ENCODE assay signal across 1 cellular context in genomic region chr2:187442778-187443177, GRCh38.
TF ChIP-seq lines count a peak whose summit lies in the region.

No MANE protein-coding gene starts in this region.

TF ChIP-seq in endothelial cell of umbilical vein, 7 proteins besides CTCF, POLR2A, EP300 and RAD21:
- TF ChIP-seq JUN (IDR thresholded peaks at IDR 0.05; ENCODE audit: borderline replicate concordance, insufficient read depth, insufficient read length, low read depth): no peak
- no peak for TF ChIP-seq EZH2 (IDR thresholded peaks at IDR 0.05; ENCODE audit: borderline replicate concordance, low read depth, low read length, severe bottlenecking)
- TF ChIP-seq POLR2AphosphoS5 (IDR thresholded peaks at IDR 0.05; ENCODE audit: insufficient read depth, low read depth, low read length): no peak
- no peak for TF ChIP-seq FOS (IDR thresholded peaks at IDR 0.05; ENCODE audit: borderline replicate concordance, insufficient read depth, low read length)
- TF ChIP-seq MYC (IDR thresholded peaks at IDR 0.05; ENCODE audit: low read depth, low read length): no peak
- TF ChIP-seq GATA2 (IDR thresholded peaks at IDR 0.05; ENCODE audit: insufficient read depth, insufficient read length, low read depth, low read length): no peak
- TF ChIP-seq MAX (IDR thresholded peaks at IDR 0.05; ENCODE audit: insufficient read depth, insufficient read length): no peak
